2 cellular contexts compared by ENCODE assay signal in genomic region chr11:106668147-106668546, GRCh38.
TF ChIP-seq lines count a peak whose summit lies in the region.

No MANE protein-coding gene starts in this region.

TF ChIP-seq in K562, 482 proteins besides CTCF, POLR2A, EP300 and RAD21 (continued from another document):
- no peak for TF ChIP-seq ZNF384 (IDR thresholded peaks at IDR 0.05; ENCODE audit: low read depth, low read length)
- TF ChIP-seq CCAR2 (IDR thresholded peaks at IDR 0.05; ENCODE audit: low read depth, low read length), result no peak

TF ChIP-seq in WTC11, 78 proteins besides CTCF, POLR2A, EP300 and RAD21 (continued from another document):
- TF ChIP-seq AR (CRISPR knock-in tag; IDR thresholded peaks at IDR 0.05), result no peak
- TF ChIP-seq ZNF532 (CRISPR knock-in tag; IDR thresholded peaks at IDR 0.05; ENCODE audit: borderline replicate concordance), result no peak
- TF ChIP-seq CREB1 (CRISPR knock-in tag; IDR thresholded peaks at IDR 0.05), result no peak
- no peak for TF ChIP-seq RORB (CRISPR knock-in tag; IDR thresholded peaks at IDR 0.05)
- TF ChIP-seq ATF1 (CRISPR knock-in tag; IDR thresholded peaks at IDR 0.05), result no peak
- no peak for TF ChIP-seq JUN (CRISPR knock-in tag; IDR thresholded peaks at IDR 0.05)
- no peak for TF ChIP-seq MAX (CRISPR knock-in tag; IDR thresholded peaks at IDR 0.05)
- no peak for TF ChIP-seq TEAD1 (CRISPR knock-in tag; IDR thresholded peaks at IDR 0.05)
- TF ChIP-seq PRDM15 (CRISPR knock-in tag; IDR thresholded peaks at IDR 0.05), result no peak
- TF ChIP-seq ZSCAN18 (CRISPR knock-in tag; IDR thresholded peaks at IDR 0.05), result no peak
- no peak for TF ChIP-seq SMAD3 (CRISPR knock-in tag; IDR thresholded peaks at IDR 0.05; ENCODE audit: borderline replicate concordance)
- no peak for TF ChIP-seq IRF1 (CRISPR knock-in tag; IDR thresholded peaks at IDR 0.05)
- no peak for TF ChIP-seq JAZF1 (CRISPR knock-in tag; IDR thresholded peaks at IDR 0.05)
